30 cellular contexts compared by ENCODE assay signal in genomic region chr12:77097846-77098245, GRCh38.
"Had no signal": no experiment of that assay in that cellular context is flagged by ENCODE, and none has a peak within 500 bp of the region (broad histone marks: within the 10 kb centered on the region; RNA-seq: fewer than 3 reads in every experiment).

No MANE protein-coding gene starts in this region.

- H3K9me3 ChIP-seq: MG63 had no signal

- H3K27ac ChIP-seq: KMS-11 had no signal

- H3K27me3 ChIP-seq: MG63 had no signal

- H3K36me3 ChIP-seq: MG63 had no signal

- H3K4me2 ChIP-seq: KMS-11 had no signal

- DNase-seq: Karpas-422, Kasumi-1, MG63, MM.1S, MV-4-11, NCI-H1048, NCI-H1092, NCI-H1092 treated with DMSO at 0.1 percent for 48 hours, NCI-H1417 treated with DMSO at 0.1 percent for 48 hours, NCI-H1436, NCI-H1436 treated with DMSO at 0.1 percent for 48 hours, NCI-H146, NCI-H1694, NCI-H1694 treated with DMSO at 0.1 percent for 48 hours, NCI-H187, NCI-H187 treated with DMSO at 0.1 percent for 48 hours, NCI-H1930, NCI-H2029, NCI-H2029 treated with DMSO at 0.1 percent for 48 hours, NCI-H2081 treated with DMSO at 0.1 percent for 48 hours, NCI-H2107, NCI-H2171, NCI-H2171 treated with DMSO at 0.1 percent for 48 hours, NCI-H2227 treated with DMSO at 0.1 percent for 48 hours, NCI-H226, NCI-H345, NCI-H446, NCI-H446 treated with DMSO at 0.1 percent for 48 hours, NCI-H510A had no signal

- H3K4me3 ChIP-seq: MG63 had no signal
